Comparison of ENCODE assay signal across 17 cellular contexts in the genomic region with DNA sequence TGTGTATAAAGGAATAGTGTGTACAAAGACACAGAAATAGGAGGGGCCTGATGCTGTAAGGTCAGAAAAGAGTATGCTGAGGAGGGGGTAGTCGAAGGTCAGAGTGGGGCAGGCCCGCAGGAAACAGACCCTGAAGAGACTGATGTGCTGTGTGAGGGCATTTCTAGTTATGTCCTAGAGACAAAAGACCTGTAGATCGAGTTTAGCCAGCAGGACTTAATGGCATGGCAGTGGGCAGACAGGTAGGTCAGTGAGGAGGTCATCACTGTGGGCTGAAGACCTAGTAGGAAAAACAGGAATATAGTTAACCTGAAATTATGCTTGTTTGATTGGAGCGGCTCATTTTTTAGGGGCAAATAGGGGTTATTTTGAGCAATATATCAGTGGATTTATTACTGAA. TPM values are rescaled to one million over a fixed set of nuclear protein-coding genes. Genes with fewer than 3 reads are reported as not detected.
DNase-seq lines count a peak whose midpoint lies in the region; ATAC-seq and TF ChIP-seq lines count a peak whose summit lies in the region.
"Had no signal": no experiment of that assay in that cellular context is flagged by ENCODE, and none has a peak within 500 bp of the region (broad histone marks: within the 10 kb centered on the region; RNA-seq: fewer than 3 reads in every experiment).

No MANE protein-coding gene starts in this region.

- no peak for TF ChIP-seq RAD21 in IMR-90 (IDR thresholded peaks at IDR 0.05; ENCODE audit: low read length)

- peaks cover 50% of the 10 kb centered on the region for H3K79me2 ChIP-seq in osteoblast (ENCODE audit: insufficient read depth, low read length)

- no peak overlapping the region for H3K4me3 Mint-ChIP-seq in CD4-positive, CD25-positive, alpha-beta regulatory T cell
- H3K4me3 Mint-ChIP-seq: activated CD8-positive, alpha-beta memory T cell treated with anti-CD3 and anti-CD28 coated beads, Interleukin-2, amount 10 ng/mL, durations not matched to agents 7 days and 5 days had no signal

- CTCF ChIA-PET in IMR-90 (lab: Yijun Ruan, JAX), result no interaction called here

- no peak overlapping the region for H4K91ac ChIP-seq in IMR-90 (ENCODE audit: insufficient read depth, low read depth, low read length)

- no peak overlapping the region for H3K4me2 ChIP-seq in IMR-90 (ENCODE audit: low read depth, low read length)
- peak overlapping the region; percentile 50 for H3K4me2 ChIP-seq in osteoblast (ENCODE audit: insufficient read depth, low read length)

- no peak overlapping the region for H2BK15ac ChIP-seq in IMR-90 (ENCODE audit: low read depth, low read length)

- no peak for ATAC-seq in CD4-positive, CD25-positive, alpha-beta regulatory T cell (ENCODE audit: low read depth in 2 of 2)
- no peak for ATAC-seq in IMR-90 (ENCODE audit: low read depth)
- ATAC-seq: activated CD8-positive, alpha-beta memory T cell treated with anti-CD3 and anti-CD28 coated beads, Interleukin-2, amount 10 ng/mL, durations not matched to agents 7 days and 5 days had no signal

- H3K4me1 ChIP-seq in CD4-positive, CD25-positive, alpha-beta regulatory T cell (ENCODE audit: control insufficient read depth, insufficient read depth, low read length, poor library complexity, severe bottlenecking), result no peaks in the 10 kb centered on the region
- peaks cover 7% of the 10 kb centered on the region; the same call in 1 of the 2 replicates for H3K4me1 ChIP-seq in IMR-90 (ENCODE audit: control insufficient read depth, insufficient read depth, low read length)
- H3K4me1 ChIP-seq in left ventricle myocardium inferior, result peaks cover 54% of the 10 kb centered on the region
- peaks cover 17% of the 10 kb centered on the region for H3K4me1 ChIP-seq in osteoblast (ENCODE audit: insufficient read depth, low read length)
- H3K4me1 ChIP-seq in esophagus squamous epithelium, result peaks cover 0 to 36% (median 6%) of the 10 kb centered on the region in 3 donors

- no peak overlapping the region for H3K27ac ChIP-seq in CD4-positive, CD25-positive, alpha-beta regulatory T cell (ENCODE audit: insufficient read depth, low read length, poor library complexity, severe bottlenecking)
- H3K27ac ChIP-seq in IMR-90 (ENCODE audit: insufficient read depth, low read length) (no peak overlapping the region), left ventricle myocardium inferior (replicated peaks) (peak overlapping the region; percentile 83), osteoblast (ENCODE audit: low read depth, low read length) (peak overlapping the region; percentile 63), esophagus squamous epithelium (peak overlapping the region in 1 of 4 donors; percentile 14)
- H3K27ac ChIP-seq: ovary, testis had no signal

- H4K20me1 ChIP-seq in IMR-90 (ENCODE audit: insufficient read depth, low read length), result peaks cover 29% of the 10 kb centered on the region
- peaks cover 17% of the 10 kb centered on the region for H4K20me1 ChIP-seq in osteoblast (ENCODE audit: insufficient read depth, low read length)

- H3K4me1 Mint-ChIP-seq in CD4-positive, CD25-positive, alpha-beta regulatory T cell, result peaks cover 6 to 18% (median 11%) of the 10 kb centered on the region in 4 donors
- H3K4me1 Mint-ChIP-seq: activated CD8-positive, alpha-beta memory T cell treated with anti-CD3 and anti-CD28 coated beads, Interleukin-2, amount 10 ng/mL, durations not matched to agents 7 days and 5 days; CD14-positive monocyte had no signal

- TF ChIP-seq POLR2A in IMR-90 (IDR thresholded peaks at IDR 0.05; ENCODE audit: low read depth, low read length), result no peak
- no peak for TF ChIP-seq POLR2A in esophagus squamous epithelium (IDR thresholded peaks at IDR 0.05)

- no peaks in the 10 kb centered on the region for H3K27me3 ChIP-seq in CD4-positive, CD25-positive, alpha-beta regulatory T cell (ENCODE audit: control insufficient read depth, insufficient read depth, low read length)
- H3K27me3 ChIP-seq in IMR-90 (ENCODE audit: control insufficient read depth, insufficient read depth, low read length) (no peaks in the 10 kb centered on the region), left ventricle myocardium inferior (ENCODE audit: low read depth) (no peaks in the 10 kb centered on the region), osteoblast (ENCODE audit: insufficient read depth, low read length) (no peaks in the 10 kb centered on the region), esophagus squamous epithelium (no peaks in the 10 kb centered on the region)
- H3K27me3 ChIP-seq: ovary, testis had no signal

- H3K36me3 Mint-ChIP-seq in CD4-positive, CD25-positive, alpha-beta regulatory T cell, result peaks cover 17% of the 10 kb centered on the region

- H3K36me3 ChIP-seq in CD4-positive, CD25-positive, alpha-beta regulatory T cell (ENCODE audit: control insufficient read depth, insufficient read depth, low read length), result peaks cover 16% of the 10 kb centered on the region
- H3K36me3 ChIP-seq in IMR-90 (ENCODE audit: control insufficient read depth, insufficient read depth, low read length) (peaks cover 4% of the 10 kb centered on the region), left ventricle myocardium inferior (peaks cover 28% of the 10 kb centered on the region), osteoblast (ENCODE audit: insufficient read depth, low read length) (peaks cover 11% of the 10 kb centered on the region), esophagus squamous epithelium (peaks cover 0 to 46% (median 0%) of the 10 kb centered on the region in 3 donors)
- H3K36me3 ChIP-seq: ovary had no signal

- H4K5ac ChIP-seq in IMR-90 (ENCODE audit: low read depth, low read length), result no peak overlapping the region

- no peaks in the 10 kb centered on the region for H3K27me3 Mint-ChIP-seq in CD4-positive, CD25-positive, alpha-beta regulatory T cell
- H3K27me3 Mint-ChIP-seq: activated CD8-positive, alpha-beta memory T cell treated with anti-CD3 and anti-CD28 coated beads, Interleukin-2, amount 10 ng/mL, durations not matched to agents 7 days and 5 days had no signal

- H3K9me3 ChIP-seq in CD4-positive, CD25-positive, alpha-beta regulatory T cell (ENCODE audit: control insufficient read depth in 2 of 2, low read length in 2 of 2), result no peaks in the 10 kb centered on the region
- H3K9me3 ChIP-seq in IMR-90 (ENCODE audit: control insufficient read depth, insufficient read depth, low read length) (no peaks in the 10 kb centered on the region), left ventricle myocardium inferior (replicated peaks) (peaks cover 4% of the 10 kb centered on the region), osteoblast (ENCODE audit: low read depth, low read length) (no peaks in the 10 kb centered on the region), esophagus squamous epithelium (no peaks in the 10 kb centered on the region)
- H3K9me3 ChIP-seq: mucosa of descending colon, ovary, testis had no signal

- WGBS in IMR-90 (ENCODE audit: extremely low coverage in 2 of 2, insufficient read length in 1 of 2), 2 experiments, result 54% methylated on average over 3 of the region's 4 CpGs; no CpG with 5 or more reads in 1 of the 2 experiments
- WGBS in esophagus squamous epithelium, 2 donors, result 80 to 87% methylated on average over 4 of the region's 4 CpGs

- no peak overlapping the region for H3K18ac ChIP-seq in IMR-90 (ENCODE audit: low read depth, low read length)

- intact Hi-C loops in IMR-90 (cut with micrococcal nuclease), result no loop called here
- intact Hi-C loops in left ventricle myocardium inferior (cut with micrococcal nuclease), result no loop called here
- intact Hi-C loops in esophagus squamous epithelium (cut with DNase I), result no loop called here

- dilution Hi-C loops in IMR-90 (cut with HindIII; ENCODE audit: low sequenced_read_pairs, unreplicated experiment), result no loop called here

- H2AK9ac ChIP-seq in IMR-90 (replicated peaks; ENCODE audit: low read depth, low read length, poor library complexity), result no peak overlapping the region

- H2AK5ac ChIP-seq in IMR-90 (ENCODE audit: low read depth, low read length), result peak overlapping the region; percentile 2; the same call in 1 of the 2 replicates

- DNase-seq in CD4-positive, CD25-positive, alpha-beta regulatory T cell, result no peak
- no peak for DNase-seq in IMR-90
- DNase-seq in left ventricle myocardium inferior, result no peak
- no peak for DNase-seq in osteoblast (ENCODE audit: insufficient read length, low spot score, missing footprints)
- DNase-seq in NCI-H187 (lab: John Stamatoyannopoulos, UW), result no peak
- DNase-seq in esophagus squamous epithelium (lab: John Stamatoyannopoulos, UW), result no peak
- no peak for DNase-seq in NCI-H1048 (lab: John Stamatoyannopoulos, UW)
- DNase-seq in C1 segment of cervical spinal cord (lab: John Stamatoyannopoulos, UW), result no peak
- DNase-seq: activated CD8-positive, alpha-beta memory T cell treated with anti-CD3 and anti-CD28 coated beads, Interleukin-2, amount 10 ng/mL, durations not matched to agents 7 days and 5 days; Kasumi-1; mucosa of descending colon; NCI-H1092 treated with DMSO at 0.1 percent for 48 hours; NCI-H510A; NK-92 treated with Interleukin-12 subunit alpha and Interleukin-12 subunit beta, amount 100 ng/mL, for 24 hours; ovary had no signal

- H3K56ac ChIP-seq in IMR-90 (ENCODE audit: extremely low read depth, insufficient read depth, low read length), result no peak overlapping the region

- peaks cover 13% of the 10 kb centered on the region for H3K9me1 ChIP-seq in IMR-90 (ENCODE audit: insufficient read depth, low read length)

- peaks cover 20 to 37% of the 10 kb centered on the region in 2 experiments for H3K79me1 ChIP-seq in IMR-90 (ENCODE audit: low read depth in 1 of 2, low read length in 2 of 2)

- H3K4ac ChIP-seq in IMR-90 (ENCODE audit: low read depth, low read length), result no peak overlapping the region

- no peak overlapping the region for H3K9ac ChIP-seq in IMR-90 (ENCODE audit: low read depth, low read length)

- H2BK5ac ChIP-seq in IMR-90 (ENCODE audit: low read depth, low read length, poor library complexity, severe bottlenecking), result no peak overlapping the region

- H3K27ac Mint-ChIP-seq in CD4-positive, CD25-positive, alpha-beta regulatory T cell, result peak overlapping the region in 2 of 3 donors; percentile 28 to 71
- H3K27ac Mint-ChIP-seq: activated CD8-positive, alpha-beta memory T cell treated with anti-CD3 and anti-CD28 coated beads, Interleukin-2, amount 10 ng/mL, durations not matched to agents 7 days and 5 days had no signal

- H2BK120ac ChIP-seq in IMR-90 (ENCODE audit: low read depth, low read length), result no peak overlapping the region

- in situ Hi-C loops in IMR-90 (cut with MboI; ENCODE audit: low sequenced_read_pairs), result no loop called here

- H3K14ac ChIP-seq in IMR-90 (replicated peaks; ENCODE audit: low read depth, low read length), result no peak overlapping the region

- BruUV-seq in IMR-90 (replicated peaks; lab: Mats Ljungman, UMichigan), result no TSS peak

- H2BK20ac ChIP-seq in IMR-90 (ENCODE audit: low read depth, low read length), result no peak overlapping the region

- no peak overlapping the region for H3K23ac ChIP-seq in IMR-90 (ENCODE audit: low read depth, low read length)

- H2AFZ ChIP-seq in IMR-90 (replicated peaks; ENCODE audit: low read length, poor library complexity) (no peak overlapping the region), osteoblast (ENCODE audit: low read length) (no peak overlapping the region)

- TF ChIP-seq CTCF in IMR-90 (conservative IDR thresholded peaks at IDR 0.05; ENCODE audit: low read depth, low read length), result no peak
- TF ChIP-seq CTCF in left ventricle myocardium inferior (IDR thresholded peaks at IDR 0.05; ENCODE audit: borderline replicate concordance), result no peak
- no peak for TF ChIP-seq CTCF in osteoblast (IDR thresholded peaks at IDR 0.05; ENCODE audit: extremely low read depth, low read depth, low read length)
- TF ChIP-seq CTCF in esophagus squamous epithelium (IDR thresholded peaks at IDR 0.05), result no peak

- peaks cover 0 to 5% (median 0%) of the 10 kb centered on the region in 7 donors for H3K9me3 Mint-ChIP-seq in CD4-positive, CD25-positive, alpha-beta regulatory T cell

- H3K4me3 ChIP-seq in CD4-positive, CD25-positive, alpha-beta regulatory T cell (ENCODE audit: low read depth, low read length), result no peak overlapping the region
- H3K4me3 ChIP-seq in IMR-90 (ENCODE audit: insufficient read depth, low read depth, low read length) (no peak overlapping the region), left ventricle myocardium inferior (peak overlapping the region; percentile 13), osteoblast (ENCODE audit: insufficient read depth, low read length) (no peak overlapping the region), esophagus squamous epithelium (no peak overlapping the region)
- H3K4me3 ChIP-seq: mucosa of descending colon, ovary, testis had no signal

- H4K8ac ChIP-seq in IMR-90 (ENCODE audit: low read depth in 2 of 2, low read length in 2 of 2), result no peak overlapping the region

- POLR2A ChIA-PET in IMR-90 (lab: Charles Lee; ENCODE audit: unreplicated experiment), result no interaction called here

RNA-seq across cellular contexts. Expression of a gene that starts 57.1 kb away (rescaled TPM):
- 25.3 TPM for total RNA-seq in CD4-positive, CD25-positive, alpha-beta regulatory T cell
- polyA plus RNA-seq in CD4-positive, CD25-positive, alpha-beta regulatory T cell, result 10 to 100 TPM in 2 of 4 donors, 1 to 10 TPM in 2; 5.6 to 16.7 (median 10.8) TPM
- total RNA-seq in IMR-90 (2012; rRNA removed), result 19.5 and 23.1 TPM in 2 replicates
- polyA plus RNA-seq in IMR-90 (2012; rRNA removed), result 5.8 and 6.8 TPM in 2 replicates
- 1.8 and 4.3 TPM in 2 replicates for polyA plus RNA-seq in IMR-90 (2012; cell fraction: cytosol; rRNA removed)
- 3.7 and 10.2 TPM in 2 replicates for polyA plus RNA-seq in IMR-90 (2012; cell fraction: nucleus; rRNA removed; ENCODE audit: low replicate concordance)
- 82.5 TPM for total RNA-seq in left ventricle myocardium inferior
- 23.9 and 25.0 TPM in 2 replicates for total RNA-seq in osteoblast
- 10 to 100 TPM; 19.4 to 46.8 (median 35.0) TPM for total RNA-seq in esophagus squamous epithelium

Comparison
In these comparisons a context has a peak if more than half of its experiments do, and no peak if none do; other contexts are left out.
1. H3K27ac ChIP-seq: peak in left ventricle myocardium inferior (single experiment) and osteoblast (single experiment); none in CD4-positive, CD25-positive, alpha-beta regulatory T cell (single experiment) and IMR-90 (single experiment).